In the genomic region with DNA sequence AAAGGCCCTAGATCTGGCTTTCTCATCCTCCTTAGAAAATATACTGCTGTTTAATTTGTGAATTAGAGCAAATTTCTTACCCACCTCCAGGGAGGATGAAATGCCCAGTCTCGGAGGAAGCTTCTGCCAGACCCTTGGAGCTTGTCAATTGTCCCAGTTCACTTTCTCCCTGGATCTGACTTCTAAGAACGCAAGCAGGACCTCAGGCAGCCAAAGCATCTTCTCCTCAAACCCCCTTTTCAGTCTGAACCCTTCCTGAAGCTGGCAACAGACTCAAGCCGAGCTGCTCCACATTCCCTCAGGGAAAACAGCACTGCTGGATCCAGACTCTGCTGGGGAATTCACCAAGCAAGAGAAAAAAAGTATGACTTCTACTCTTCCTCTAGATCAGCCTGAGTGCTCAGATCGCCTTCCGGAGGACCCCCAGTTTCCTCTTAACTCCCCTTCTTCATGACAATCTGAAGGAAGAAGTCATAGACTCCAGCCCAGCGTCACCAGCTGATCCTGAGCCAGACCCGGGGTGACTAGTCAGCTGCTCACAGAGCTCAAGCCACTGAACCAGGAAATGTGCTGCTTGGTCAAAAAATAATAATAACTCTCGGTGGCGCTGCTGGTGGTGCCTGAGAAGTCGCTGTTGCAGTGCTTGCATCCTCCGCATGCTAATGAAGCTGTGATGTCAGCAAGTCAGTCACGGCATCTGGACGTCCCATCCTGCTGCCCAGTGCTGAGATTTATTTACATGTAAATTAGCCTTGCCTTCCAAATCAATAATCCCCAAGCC, we compare ENCODE assay signal across 8 cellular contexts. TPM values are rescaled to one million over a fixed set of nuclear protein-coding genes. Genes with fewer than 3 reads are reported as not detected.
A peak's percentile ranks its signal among the peaks of the same experiment; 100 is the strongest.
DNase-seq lines count a peak whose midpoint lies in the region; ATAC-seq and TF ChIP-seq lines count a peak whose summit lies in the region.

A gene with protein sequence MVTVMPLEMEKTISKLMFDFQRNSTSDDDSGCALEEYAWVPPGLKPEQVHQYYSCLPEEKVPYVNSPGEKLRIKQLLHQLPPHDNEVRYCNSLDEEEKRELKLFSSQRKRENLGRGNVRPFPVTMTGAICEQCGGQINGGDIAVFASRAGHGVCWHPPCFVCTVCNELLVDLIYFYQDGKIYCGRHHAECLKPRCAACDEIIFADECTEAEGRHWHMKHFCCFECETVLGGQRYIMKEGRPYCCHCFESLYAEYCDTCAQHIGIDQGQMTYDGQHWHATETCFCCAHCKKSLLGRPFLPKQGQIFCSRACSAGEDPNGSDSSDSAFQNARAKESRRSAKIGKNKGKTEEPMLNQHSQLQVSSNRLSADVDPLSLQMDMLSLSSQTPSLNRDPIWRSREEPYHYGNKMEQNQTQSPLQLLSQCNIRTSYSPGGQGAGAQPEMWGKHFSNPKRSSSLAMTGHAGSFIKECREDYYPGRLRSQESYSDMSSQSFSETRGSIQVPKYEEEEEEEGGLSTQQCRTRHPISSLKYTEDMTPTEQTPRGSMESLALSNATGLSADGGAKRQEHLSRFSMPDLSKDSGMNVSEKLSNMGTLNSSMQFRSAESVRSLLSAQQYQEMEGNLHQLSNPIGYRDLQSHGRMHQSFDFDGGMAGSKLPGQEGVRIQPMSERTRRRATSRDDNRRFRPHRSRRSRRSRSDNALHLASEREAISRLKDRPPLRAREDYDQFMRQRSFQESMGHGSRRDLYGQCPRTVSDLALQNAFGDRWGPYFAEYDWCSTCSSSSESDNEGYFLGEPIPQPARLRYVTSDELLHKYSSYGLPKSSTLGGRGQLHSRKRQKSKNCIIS (minus strand): TSS at position 641 of the 781 bp plus-strand sequence. CDS start 26,539 bp downstream, outside the sequence.

- H3K27me3 ChIP-seq in layer of hippocampus (ENCODE audit: control insufficient read depth, insufficient read depth, low read length) (no peaks in the 10 kb centered on the region), stomach (no peaks in the 10 kb centered on the region)

- peak; percentile 91 for ATAC-seq in GM21576 (IDR thresholded peaks at IDR 0.05; ENCODE audit: unreplicated experiment)
- ATAC-seq in stimulated activated effector memory CD8-positive, alpha-beta T cell treated with anti-CD3 and anti-CD28 coated beads, Interleukin-12 subunit alpha, Interleukin-12 subunit beta, amount 100 ng/mL, for 72 hours, result no peak
- ATAC-seq in activated T-cell treated with anti-CD3 and anti-CD28 coated beads, Interleukin-2, amount 50 U/mL, for 4 hours, result no peak

- no peak for TF ChIP-seq POLR2A in stomach (IDR thresholded peaks at IDR 0.05)

- no peak for TF ChIP-seq CTCF in Calu3 (IDR thresholded peaks at IDR 0.05; ENCODE audit: unreplicated experiment)
- TF ChIP-seq CTCF in stomach (IDR thresholded peaks at IDR 0.05), result peak in 2 of 7 experiments; percentile 14 to 17

- H3K4me1 Mint-ChIP-seq in Calu3 (ENCODE audit: low read depth, unreplicated experiment) (peaks cover 31% of the 10 kb centered on the region), IgD-negative memory B cell (peaks cover 11 to 27% (median 11%) of the 10 kb centered on the region in 3 donors)
- no peaks in the 10 kb centered on the region for H3K4me1 Mint-ChIP-seq in stimulated activated effector memory CD8-positive, alpha-beta T cell treated with anti-CD3 and anti-CD28 coated beads, Interleukin-12 subunit alpha, Interleukin-12 subunit beta, amount 100 ng/mL, for 72 hours
- no peaks in the 10 kb centered on the region for H3K4me1 Mint-ChIP-seq in activated T-cell treated with anti-CD3 and anti-CD28 coated beads, Interleukin-2, amount 50 U/mL, for 4 hours (ENCODE audit: low read depth)

- intact Hi-C loops in Calu3 (cut with micrococcal nuclease; ENCODE audit: unreplicated experiment) (loop anchor here (1.0 to 5.0 kb wide), 2 partner anchors 38 to 193 kb away; no protein-coding TSS in a partner anchor), stomach (cut with DNase I; ENCODE audit: low total_unique reads) (no loop called here)

- DNase-seq in Calu3 (peak; percentile 73), dedifferentiated amniotic fluid mesenchymal stem cell (ENCODE audit: extremely low spot score) (peak; percentile 91), stomach (peak; percentile 67)
- no peak for DNase-seq in stimulated activated effector memory CD8-positive, alpha-beta T cell treated with anti-CD3 and anti-CD28 coated beads, Interleukin-12 subunit alpha, Interleukin-12 subunit beta, amount 100 ng/mL, for 72 hours (ENCODE audit: low spot score in 2 of 2)
- DNase-seq in activated T-cell treated with anti-CD3 and anti-CD28 coated beads, Interleukin-2, amount 50 U/mL, for 4 hours, result no peak

- H3K4me3 Mint-ChIP-seq in Calu3 (ENCODE audit: low read depth, unreplicated experiment) (peak within 1 kb of the TSS; percentile 65), IgD-negative memory B cell (peak within 1 kb of the TSS; percentile 84 to 95 (median 90))
- no peak within 1 kb of the TSS for H3K4me3 Mint-ChIP-seq in stimulated activated effector memory CD8-positive, alpha-beta T cell treated with anti-CD3 and anti-CD28 coated beads, Interleukin-12 subunit alpha, Interleukin-12 subunit beta, amount 100 ng/mL, for 72 hours
- H3K4me3 Mint-ChIP-seq in activated T-cell treated with anti-CD3 and anti-CD28 coated beads, Interleukin-2, amount 50 U/mL, for 4 hours, result no peak within 1 kb of the TSS

- WGBS in stomach, 5 donors, result 21 to 34% (median 24%) methylated on average over 13 of the region's 13 CpGs

- peaks cover 18 to 77% (median 53%) of the 10 kb centered on the region in 4 donors for H3K4me1 ChIP-seq in stomach

- H3K36me3 Mint-ChIP-seq in Calu3 (ENCODE audit: insufficient read depth, unreplicated experiment) (peaks cover 7% of the 10 kb centered on the region), IgD-negative memory B cell (no peaks in the 10 kb centered on the region)
- H3K36me3 Mint-ChIP-seq in stimulated activated effector memory CD8-positive, alpha-beta T cell treated with anti-CD3 and anti-CD28 coated beads, Interleukin-12 subunit alpha, Interleukin-12 subunit beta, amount 100 ng/mL, for 72 hours, result no peaks in the 10 kb centered on the region
- H3K36me3 Mint-ChIP-seq in activated T-cell treated with anti-CD3 and anti-CD28 coated beads, Interleukin-2, amount 50 U/mL, for 4 hours (ENCODE audit: insufficient read depth), result no peaks in the 10 kb centered on the region

- peak within 1 kb of the TSS; percentile 88 for H3K27ac Mint-ChIP-seq in Calu3 (ENCODE audit: unreplicated experiment)
- peak within 1 kb of the TSS in 2 of 3 donors; percentile 45 to 91 for H3K27ac Mint-ChIP-seq in IgD-negative memory B cell
- H3K27ac Mint-ChIP-seq in stimulated activated effector memory CD8-positive, alpha-beta T cell treated with anti-CD3 and anti-CD28 coated beads, Interleukin-12 subunit alpha, Interleukin-12 subunit beta, amount 100 ng/mL, for 72 hours, result no peak within 1 kb of the TSS

- H3K27me3 Mint-ChIP-seq in Calu3 (ENCODE audit: unreplicated experiment), result no peaks in the 10 kb centered on the region
- H3K27me3 Mint-ChIP-seq in IgD-negative memory B cell, result peaks cover 2% of the 10 kb centered on the region
- peaks cover 3% of the 10 kb centered on the region for H3K27me3 Mint-ChIP-seq in activated T-cell treated with anti-CD3 and anti-CD28 coated beads, Interleukin-2, amount 50 U/mL, for 4 hours (ENCODE audit: low read depth)

- CTCF ChIA-PET in Calu3 (lab: Charles Lee), result interaction anchor here (0.7 to 1.8 kb wide), 4 partner anchors 11 to 129 kb away, joined by 3 to 6 read pairs (median 4); no protein-coding TSS in a partner anchor

- TF ChIP-seq EP300 in stomach (IDR thresholded peaks at IDR 0.05), result no peak

- H3K36me3 ChIP-seq in stomach, result no peaks in the 10 kb centered on the region

- H3K4me3 ChIP-seq in stomach, result peak within 1 kb of the TSS; percentile 24 to 32 (median 26)

- TSS peak; percentile 73 for BruUV-seq in Calu3 (replicated peaks; lab: Mats Ljungman, UMichigan)

- peak within 1 kb of the TSS; percentile 77 for H3K27ac ChIP-seq in layer of hippocampus (ENCODE audit: low read depth, low read length)
- peak within 1 kb of the TSS; percentile 7 to 89 (median 75) for H3K27ac ChIP-seq in stomach

- H3K9me3 ChIP-seq in stomach, result no peaks in the 10 kb centered on the region

- H3K9me3 Mint-ChIP-seq in Calu3 (ENCODE audit: low read depth, unreplicated experiment), result no peaks in the 10 kb centered on the region
- no peaks in the 10 kb centered on the region for H3K9me3 Mint-ChIP-seq in IgD-negative memory B cell
- no peaks in the 10 kb centered on the region for H3K9me3 Mint-ChIP-seq in stimulated activated effector memory CD8-positive, alpha-beta T cell treated with anti-CD3 and anti-CD28 coated beads, Interleukin-12 subunit alpha, Interleukin-12 subunit beta, amount 100 ng/mL, for 72 hours
- no peaks in the 10 kb centered on the region for H3K9me3 Mint-ChIP-seq in activated T-cell treated with anti-CD3 and anti-CD28 coated beads, Interleukin-2, amount 50 U/mL, for 4 hours

RNA-seq across cellular contexts. Expression of the gene that starts here (rescaled TPM):
- 1.9 and 4.0 TPM in 2 replicates for total RNA-seq in Calu3 (2022)
- 0.73 TPM for polyA plus RNA-seq in IgD-negative memory B cell
- 10 to 100 TPM; 10.7 to 59.1 (median 42.5) TPM for total RNA-seq in stomach
- polyA plus RNA-seq in stomach, result 1 to 10 TPM; 3.7 to 4.0 (median 3.8) TPM
- total RNA-seq in activated T-cell treated with anti-CD3 and anti-CD28 coated beads, Interleukin-2, amount 50 U/mL, for 4 hours, result not detected

Comparison
In these comparisons a context has a peak if more than half of its experiments do, and no peak if none do; other contexts are left out.
1. DNase-seq: peak in Calu3 (single experiment), dedifferentiated amniotic fluid mesenchymal stem cell (single experiment) and stomach (single experiment); none in stimulated activated effector memory CD8-positive, alpha-beta T cell treated with anti-CD3 and anti-CD28 coated beads, Interleukin-12 subunit alpha, Interleukin-12 subunit beta, amount 100 ng/mL, for 72 hours (0 of 2) and activated T-cell treated with anti-CD3 and anti-CD28 coated beads, Interleukin-2, amount 50 U/mL, for 4 hours (single experiment).
2. H3K4me3 Mint-ChIP-seq: peak in Calu3 (single experiment) and IgD-negative memory B cell (4 of 4); none in stimulated activated effector memory CD8-positive, alpha-beta T cell treated with anti-CD3 and anti-CD28 coated beads, Interleukin-12 subunit alpha, Interleukin-12 subunit beta, amount 100 ng/mL, for 72 hours (single experiment) and activated T-cell treated with anti-CD3 and anti-CD28 coated beads, Interleukin-2, amount 50 U/mL, for 4 hours (single experiment).